Comparison of ENCODE assay signal across 22 cellular contexts in the genomic region with DNA sequence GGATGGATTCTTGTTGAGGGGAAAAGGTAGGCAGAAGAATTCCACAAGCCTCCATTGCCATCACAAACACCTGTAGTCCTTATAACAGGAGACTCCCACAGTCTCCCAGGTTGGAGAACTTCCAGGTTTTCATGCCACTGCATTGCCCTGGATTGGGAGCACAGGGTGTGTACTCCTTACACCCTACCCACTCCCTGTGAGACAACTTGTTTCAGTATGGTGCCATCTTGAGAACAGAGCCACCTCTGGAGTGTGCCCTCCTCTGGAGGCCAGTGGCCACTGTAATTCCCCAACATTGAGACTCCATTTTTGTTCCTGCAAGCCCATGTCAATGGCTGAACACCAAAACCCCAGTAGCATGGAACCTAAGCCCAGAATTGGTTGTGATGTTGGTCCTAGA.
"Had no signal": no experiment of that assay in that cellular context is flagged by ENCODE, and none has a peak within 500 bp of the region (broad histone marks: within the 10 kb centered on the region; RNA-seq: fewer than 3 reads in every experiment).

No MANE protein-coding gene starts in this region.

- H3K9ac ChIP-seq: neural progenitor cell, parathyroid adenoma had no signal

- H3K4me2 ChIP-seq: neural progenitor cell had no signal

- H3K9me3 ChIP-seq: ovary, psoas muscle, right lobe of liver, sigmoid colon, stomach, thoracic aorta, thyroid gland, tibial nerve, upper lobe of right lung, uterus had no signal

- H3K27me3 ChIP-seq: neural progenitor cell, ovary, right lobe of liver, sigmoid colon, stomach, thyroid gland, tibial nerve, upper lobe of right lung, uterus had no signal

- H3K27ac ChIP-seq: neural progenitor cell, ovary, parathyroid adenoma, psoas muscle, right lobe of liver, sigmoid colon, stomach, thoracic aorta, thyroid gland, tibial nerve, upper lobe of right lung, uterus had no signal

- H3K36me3 ChIP-seq: neural progenitor cell, ovary, right lobe of liver, sigmoid colon, stomach, thoracic aorta, thyroid gland, tibial nerve, upper lobe of right lung, uterus had no signal

- FAIRE-seq: small intestine had no signal

- H3K4me1 ChIP-seq: neural progenitor cell, parathyroid adenoma, psoas muscle, right lobe of liver, sigmoid colon, stomach, thyroid gland, tibial nerve, upper lobe of right lung, uterus had no signal

- H2AFZ ChIP-seq: neural progenitor cell, parathyroid adenoma had no signal

- H3K79me2 ChIP-seq: parathyroid adenoma had no signal

- DNase-seq: natural killer cell; occipital lobe; ovary; posterior cingulate gyrus; psoas muscle; right lobe of liver; sigmoid colon; small intestine; stimulated activated CD4-positive, alpha-beta T cell treated with anti-CD3 and anti-CD28 coated beads, Interleukin-15, amount 100 ng/mL, for 24 hours; stimulated activated CD4-positive, alpha-beta T cell treated with anti-CD3 and anti-CD28 coated beads, Interleukin-2, amount 100 ng/mL, for 24 hours; stimulated activated CD4-positive, alpha-beta T cell treated with anti-CD3 and anti-CD28 coated beads, Interleukin-2, amount 100 ng/mL, for 48 hours; stimulated activated CD4-positive, alpha-beta T cell treated with anti-CD3 and anti-CD28 coated beads, Interleukin-4, amount 100 ng/mL, for 24 hours; stimulated activated naive B cell treated with anti-CD40 and anti-IgM and Interleukin-4, amounts not matched to agents 10 μg/mL and 1 μg/mL and 100 μg/mL, for 72 hours; stimulated activated naive CD4-positive, alpha-beta T cell treated with Interleukin-2 at 50 U/mL for 16 hours; stomach; thyroid gland; uterus had no signal

- H3K4me3 ChIP-seq: neural progenitor cell, ovary, psoas muscle, right lobe of liver, sigmoid colon, stomach, thoracic aorta, thyroid gland, tibial nerve, upper lobe of right lung, uterus had no signal
